ENCODE assay signal across 37 cellular contexts in genomic region chr17:27280527-27280926, GRCh38.
"Had no signal": no experiment of that assay in that cellular context is flagged by ENCODE, and none has a peak within 500 bp of the region (broad histone marks: within the 10 kb centered on the region; RNA-seq: fewer than 3 reads in every experiment).

No MANE protein-coding gene starts in this region.

- H3K4me1 Mint-ChIP-seq: activated T-helper 17 cell treated with anti-CD3 and anti-CD28 coated beads, Interleukin-2, amount 50 U/mL, for 72 hours; central memory CD8-positive, alpha-beta T cell had no signal

- H3K4me3 Mint-ChIP-seq: activated CD4-positive, alpha-beta memory T cell treated with anti-CD3 and anti-CD28 coated beads for 36 hours; activated CD4-positive, alpha-beta T cell treated with anti-CD3 and anti-CD28 coated beads, Interleukin-2, amount 10 ng/mL, durations not matched to agents 24 days and 14 days; activated CD8-positive, alpha-beta T cell treated with anti-CD3 and anti-CD28 coated beads for 36 hours; activated naive CD4-positive, alpha-beta T cell treated with anti-CD3 and anti-CD28 coated beads for 36 hours; activated naive CD8-positive, alpha-beta T cell treated with anti-CD3 and anti-CD28 coated beads for 36 hours; activated T-cell treated with anti-CD3 and anti-CD28 coated beads, Interleukin-2, amount 50 U/mL, for 4 hours; activated T-cell treated with anti-CD3 and anti-CD28 coated beads, Interleukin-2, amount 50 U/mL, for 72 hours; activated T-helper 1 cell treated with anti-CD3 and anti-CD28 coated beads, Interleukin-12 subunit alpha, Interleukin-12 subunit beta, Interleukin-2, Interleukin-4 antibody, amounts not matched to agents 30 ng/mL and 10 ng/mL and 1 ng/mL, durations not matched to agents 14 hours and 24 hours and 36 hours; activated T-helper 17 cell treated with anti-CD3 and anti-CD28 coated beads, Interleukin-2, amount 50 U/mL, for 72 hours; brain; central memory CD8-positive, alpha-beta T cell; T-helper 1 cell treated with Interleukin-12 subunit alpha and Interleukin-12 subunit beta and Interleukin-4 antibody, amounts not matched to agents 30 μg/mL and 1 μg/mL, for 36 hours; T-helper 2 cell treated with Interferon-gamma antibody and Interleukin-4, amounts not matched to agents 5 μg/mL and 100 μg/mL, for 36 hours had no signal

- DNase-seq: activated B cell treated with CpG ODN at 0.5 μM for 24 hours; activated CD4-positive, alpha-beta memory T cell treated with anti-CD3 and anti-CD28 coated beads for 36 hours; activated CD4-positive, alpha-beta T cell treated with anti-CD3 and anti-CD28 coated beads for 4 hours; activated CD4-positive, alpha-beta T cell treated with anti-CD3 and anti-CD28 coated beads, Interleukin-2, amount 10 ng/mL, durations not matched to agents 24 days and 14 days; activated CD4-positive, alpha-beta T cell treated with anti-CD3 and anti-CD28 coated beads, Interleukin-2, amount 50 U/mL, for 1 hour; activated CD4-positive, alpha-beta T cell treated with anti-CD3 and anti-CD28 coated beads, Interleukin-2, amount 50 U/mL, for 4 hours; activated CD4-positive, CD25-positive, alpha-beta regulatory T cell treated with anti-CD3 and anti-CD28 coated beads, Interleukin-2, amount 50 U/mL, for 72 hours; activated CD8-positive, alpha-beta memory T cell treated with anti-CD3 and anti-CD28 coated beads, Interleukin-2, amount 50 U/mL, for 4 hours; activated CD8-positive, alpha-beta T cell treated with anti-CD3 and anti-CD28 coated beads for 36 hours; activated effector memory CD4-positive, alpha-beta T cell treated with anti-CD3 and anti-CD28 coated beads, Interleukin-2, amount 50 U/mL, for 16 hours; activated gamma-delta T cell treated with Interleukin-2 at 50 U/mL for 16 hours; activated naive CD4-positive, alpha-beta T cell; activated naive CD4-positive, alpha-beta T cell treated with anti-CD3 and anti-CD28 coated beads for 36 hours; activated naive CD4-positive, alpha-beta T cell treated with anti-CD3 and anti-CD28 coated beads, Interleukin-2, amount 50 U/mL, for 16 hours; activated naive CD8-positive, alpha-beta T cell treated with anti-CD3 and anti-CD28 coated beads for 36 hours; activated T-cell treated with anti-CD3 and anti-CD28 coated beads for 4 hours; activated T-cell treated with anti-CD3 and anti-CD28 coated beads, Interleukin-2, amount 50 U/mL, for 1 hour; activated T-cell treated with anti-CD3 and anti-CD28 coated beads, Interleukin-2, amount 50 U/mL, for 4 hours; activated T-cell treated with anti-CD3 and anti-CD28 coated beads, Interleukin-2, amount 50 U/mL, for 72 hours; amniotic stem cell; aorta; caudate nucleus; cerebellar nuclear complex; T-helper 2 cell; T-helper 9 cell had no signal

- H3K27me3 ChIP-seq: adrenal gland, cardiac muscle cell had no signal

- ATAC-seq: activated CD8-positive, alpha-beta T cell treated with anti-CD3 and anti-CD28 coated beads for 36 hours; activated naive CD4-positive, alpha-beta T cell treated with anti-CD3 and anti-CD28 coated beads, Interleukin-2, amount 50 U/mL, for 72 hours; activated T-cell treated with anti-CD3 and anti-CD28 coated beads, Interleukin-2, amount 50 U/mL, for 4 hours; activated T-cell treated with anti-CD3 and anti-CD28 coated beads, Interleukin-2, amount 50 U/mL, for 72 hours; activated T-helper 17 cell treated with anti-CD3 and anti-CD28 coated beads, Interleukin-2, amount 50 U/mL, for 72 hours had no signal

- H3K27me3 Mint-ChIP-seq: activated B cell treated with CpG ODN at 0.5 μM for 24 hours; activated CD4-positive, alpha-beta memory T cell treated with anti-CD3 and anti-CD28 coated beads for 36 hours; activated CD8-positive, alpha-beta T cell treated with anti-CD3 and anti-CD28 coated beads for 36 hours; activated naive CD8-positive, alpha-beta T cell treated with anti-CD3 and anti-CD28 coated beads for 36 hours; activated T-helper 17 cell treated with anti-CD3 and anti-CD28 coated beads, Interleukin-2, amount 50 U/mL, for 72 hours; central memory CD8-positive, alpha-beta T cell had no signal

- H3K9me3 Mint-ChIP-seq: activated B cell treated with CpG ODN at 0.5 μM for 24 hours; activated CD4-positive, alpha-beta memory T cell treated with anti-CD3 and anti-CD28 coated beads for 36 hours; activated CD4-positive, alpha-beta T cell treated with anti-CD3 and anti-CD28 coated beads, Interleukin-2, amount 10 ng/mL, durations not matched to agents 24 days and 14 days; activated CD8-positive, alpha-beta T cell treated with anti-CD3 and anti-CD28 coated beads for 36 hours; activated naive CD4-positive, alpha-beta T cell treated with anti-CD3 and anti-CD28 coated beads for 36 hours; activated naive CD4-positive, alpha-beta T cell treated with anti-CD3 and anti-CD28 coated beads, Interleukin-2, amount 50 U/mL, for 72 hours; activated naive CD8-positive, alpha-beta T cell treated with anti-CD3 and anti-CD28 coated beads for 36 hours; activated T-cell treated with anti-CD3 and anti-CD28 coated beads, Interleukin-2, amount 50 U/mL, for 4 hours; activated T-cell treated with anti-CD3 and anti-CD28 coated beads, Interleukin-2, amount 50 U/mL, for 72 hours; activated T-helper 1 cell treated with anti-CD3 and anti-CD28 coated beads, Interleukin-12 subunit alpha, Interleukin-12 subunit beta, Interleukin-2, Interleukin-4 antibody, amounts not matched to agents 30 ng/mL and 10 ng/mL and 1 ng/mL, durations not matched to agents 14 hours and 24 hours and 36 hours; activated T-helper 17 cell treated with anti-CD3 and anti-CD28 coated beads, Interleukin-2, amount 50 U/mL, for 72 hours; brain; central memory CD8-positive, alpha-beta T cell; T-helper 1 cell treated with Interleukin-12 subunit alpha and Interleukin-12 subunit beta and Interleukin-4 antibody, amounts not matched to agents 30 μg/mL and 1 μg/mL, for 36 hours; T-helper 2 cell treated with Interferon-gamma antibody and Interleukin-4, amounts not matched to agents 5 μg/mL and 100 μg/mL, for 36 hours had no signal

- H3K27ac ChIP-seq: adrenal gland, cardiac muscle cell, VCaP had no signal

- H3K4me3 ChIP-seq: adrenal gland, cardiac muscle cell had no signal

- H3K36me3 ChIP-seq: adrenal gland, cardiac muscle cell had no signal

- H3K36me3 Mint-ChIP-seq: activated CD4-positive, alpha-beta memory T cell treated with anti-CD3 and anti-CD28 coated beads for 36 hours; activated naive CD4-positive, alpha-beta T cell treated with anti-CD3 and anti-CD28 coated beads, Interleukin-2, amount 50 U/mL, for 72 hours; activated naive CD8-positive, alpha-beta T cell treated with anti-CD3 and anti-CD28 coated beads for 36 hours; brain had no signal

- FAIRE-seq: bronchial epithelial cell, TTC549 had no signal

- H3K9me3 ChIP-seq: adrenal gland had no signal

- H3K27ac Mint-ChIP-seq: activated CD4-positive, alpha-beta memory T cell treated with anti-CD3 and anti-CD28 coated beads for 36 hours; activated CD4-positive, alpha-beta T cell treated with anti-CD3 and anti-CD28 coated beads, Interleukin-2, amount 10 ng/mL, durations not matched to agents 24 days and 14 days; activated CD8-positive, alpha-beta T cell treated with anti-CD3 and anti-CD28 coated beads for 36 hours; activated naive CD4-positive, alpha-beta T cell treated with anti-CD3 and anti-CD28 coated beads for 36 hours; activated naive CD8-positive, alpha-beta T cell treated with anti-CD3 and anti-CD28 coated beads for 36 hours; activated T-cell treated with anti-CD3 and anti-CD28 coated beads, Interleukin-2, amount 50 U/mL, for 72 hours; activated T-helper 1 cell treated with anti-CD3 and anti-CD28 coated beads, Interleukin-12 subunit alpha, Interleukin-12 subunit beta, Interleukin-2, Interleukin-4 antibody, amounts not matched to agents 30 ng/mL and 10 ng/mL and 1 ng/mL, durations not matched to agents 14 hours and 24 hours and 36 hours; activated T-helper 17 cell treated with anti-CD3 and anti-CD28 coated beads, Interleukin-2, amount 50 U/mL, for 72 hours; brain; T-helper 1 cell treated with Interleukin-12 subunit alpha and Interleukin-12 subunit beta and Interleukin-4 antibody, amounts not matched to agents 30 μg/mL and 1 μg/mL, for 36 hours; T-helper 2 cell treated with Interferon-gamma antibody and Interleukin-4, amounts not matched to agents 5 μg/mL and 100 μg/mL, for 36 hours had no signal
